Comparison of ENCODE assay signal across 22 cellular contexts in the genomic region with DNA sequence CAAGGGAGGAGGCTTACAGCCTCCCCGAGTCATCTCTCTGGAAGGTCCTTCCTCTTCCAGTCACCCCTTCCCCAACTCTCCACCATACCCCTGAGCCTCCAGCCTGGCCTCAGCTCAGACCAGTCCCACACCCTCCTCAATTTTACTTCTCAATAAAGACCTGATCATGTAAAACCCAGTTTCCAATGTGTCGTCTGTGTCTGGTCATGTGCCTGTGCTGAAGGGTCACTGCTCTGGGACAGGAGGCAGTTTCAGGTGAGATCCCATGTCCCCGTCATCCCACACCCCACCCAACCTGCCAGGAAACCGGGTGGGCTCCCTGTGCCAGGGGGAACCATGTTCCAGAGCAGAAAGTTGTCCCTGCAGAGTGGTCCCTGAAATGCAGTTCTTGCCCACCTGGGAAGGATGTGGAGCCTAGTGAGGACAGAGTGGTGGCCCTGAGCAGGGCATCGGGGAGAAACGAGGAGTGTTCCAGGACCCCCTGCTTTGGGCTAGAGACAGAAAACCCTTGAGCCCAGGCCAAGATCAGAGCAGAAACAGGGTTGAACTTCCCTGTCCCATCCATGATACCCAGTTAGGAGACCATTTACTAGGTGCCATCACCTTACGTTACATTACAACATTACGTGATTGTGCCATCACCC.
"Had no signal": no experiment of that assay in that cellular context is flagged by ENCODE, and none has a peak within 500 bp of the region (broad histone marks: within the 10 kb centered on the region; RNA-seq: fewer than 3 reads in every experiment).

No MANE protein-coding gene starts in this region.

- H3K4me3 ChIP-seq: esophagus muscularis mucosa, gastroesophageal sphincter, heart left ventricle, suprapubic skin, transverse colon, uterus had no signal

- H3K36me3 ChIP-seq: esophagus muscularis mucosa, gastroesophageal sphincter, heart left ventricle, suprapubic skin, transverse colon, uterus had no signal

- H3K27ac ChIP-seq: esophagus muscularis mucosa, gastroesophageal sphincter, heart left ventricle, suprapubic skin, transverse colon, uterus had no signal

- DNase-seq: activated CD4-positive, alpha-beta T cell treated with anti-CD3 and anti-CD28 coated beads, Interleukin-2, amount 50 U/mL, for 1 hour; activated CD4-positive, CD25-positive, alpha-beta regulatory T cell treated with anti-CD3 and anti-CD28 coated beads, Interleukin-2, amount 50 U/mL, for 72 hours; activated CD8-positive, alpha-beta memory T cell treated with anti-CD3 and anti-CD28 coated beads, Interleukin-2, amount 50 U/mL, for 4 hours; activated effector memory CD4-positive, alpha-beta T cell treated with anti-CD3 and anti-CD28 coated beads, Interleukin-2, amount 50 U/mL, for 16 hours; activated T-cell treated with anti-CD3 and anti-CD28 coated beads, Interleukin-2, amount 50 U/mL, for 4 hours; cerebellar nuclear complex; effector CD4-positive, alpha-beta T cell; heart left ventricle; immature natural killer cell; mesendoderm; retina; stimulated activated CD4-positive, alpha-beta T cell treated with anti-CD3 and anti-CD28 coated beads, Interleukin-12 subunit alpha, Interleukin-12 subunit beta, amount 100 ng/mL, for 4 hours; stimulated activated CD4-positive, alpha-beta T cell treated with anti-CD3 and anti-CD28 coated beads, Interleukin-2, amount 100 ng/mL, for 24 hours; transverse colon; uterus had no signal

- H3K9me3 Mint-ChIP-seq: activated T-cell treated with anti-CD3 and anti-CD28 coated beads, Interleukin-2, amount 50 U/mL, for 4 hours; immature natural killer cell; naive thymus-derived CD8-positive, alpha-beta T cell; stimulated activated naive CD8-positive, alpha-beta T cell treated with anti-CD3 and anti-CD28 coated beads, Interleukin-15, Interleukin-2, amounts not matched to agents 100 ng/mL and 50 ng/mL, for 24 hours; T-helper 1 cell treated with Interleukin-12 subunit alpha and Interleukin-12 subunit beta and Interleukin-4 antibody, amounts not matched to agents 30 μg/mL and 1 μg/mL, for 36 hours had no signal

- H3K27me3 Mint-ChIP-seq: activated naive CD8-positive, alpha-beta T cell; stimulated activated naive CD8-positive, alpha-beta T cell treated with anti-CD3 and anti-CD28 coated beads, Interleukin-15, Interleukin-2, amounts not matched to agents 100 ng/mL and 50 ng/mL, for 24 hours had no signal

- H3K4me1 Mint-ChIP-seq: immature natural killer cell had no signal

- H3K4me3 Mint-ChIP-seq: activated naive CD8-positive, alpha-beta T cell; activated T-cell treated with anti-CD3 and anti-CD28 coated beads, Interleukin-2, amount 50 U/mL, for 4 hours; immature natural killer cell; stimulated activated naive CD8-positive, alpha-beta T cell treated with anti-CD3 and anti-CD28 coated beads, Interleukin-15, Interleukin-2, amounts not matched to agents 100 ng/mL and 50 ng/mL, for 24 hours; T-helper 1 cell treated with Interleukin-12 subunit alpha and Interleukin-12 subunit beta and Interleukin-4 antibody, amounts not matched to agents 30 μg/mL and 1 μg/mL, for 36 hours had no signal

- H3K27me3 ChIP-seq: esophagus muscularis mucosa, uterus had no signal

- H3K36me3 Mint-ChIP-seq: activated naive CD8-positive, alpha-beta T cell; immature natural killer cell; naive thymus-derived CD8-positive, alpha-beta T cell had no signal

- H3K9me3 ChIP-seq: esophagus muscularis mucosa, gastroesophageal sphincter, heart left ventricle, suprapubic skin, transverse colon, uterus had no signal

- H3K27ac Mint-ChIP-seq: activated naive CD8-positive, alpha-beta T cell; immature natural killer cell; stimulated activated naive CD8-positive, alpha-beta T cell treated with anti-CD3 and anti-CD28 coated beads, Interleukin-15, Interleukin-2, amounts not matched to agents 100 ng/mL and 50 ng/mL, for 24 hours; T-helper 1 cell treated with Interleukin-12 subunit alpha and Interleukin-12 subunit beta and Interleukin-4 antibody, amounts not matched to agents 30 μg/mL and 1 μg/mL, for 36 hours had no signal

- ATAC-seq: activated T-cell treated with anti-CD3 and anti-CD28 coated beads, Interleukin-2, amount 50 U/mL, for 4 hours; gastroesophageal sphincter; heart left ventricle; naive thymus-derived CD8-positive, alpha-beta T cell had no signal
